ENCODE assay signal across 9 cellular contexts in the genomic region with DNA sequence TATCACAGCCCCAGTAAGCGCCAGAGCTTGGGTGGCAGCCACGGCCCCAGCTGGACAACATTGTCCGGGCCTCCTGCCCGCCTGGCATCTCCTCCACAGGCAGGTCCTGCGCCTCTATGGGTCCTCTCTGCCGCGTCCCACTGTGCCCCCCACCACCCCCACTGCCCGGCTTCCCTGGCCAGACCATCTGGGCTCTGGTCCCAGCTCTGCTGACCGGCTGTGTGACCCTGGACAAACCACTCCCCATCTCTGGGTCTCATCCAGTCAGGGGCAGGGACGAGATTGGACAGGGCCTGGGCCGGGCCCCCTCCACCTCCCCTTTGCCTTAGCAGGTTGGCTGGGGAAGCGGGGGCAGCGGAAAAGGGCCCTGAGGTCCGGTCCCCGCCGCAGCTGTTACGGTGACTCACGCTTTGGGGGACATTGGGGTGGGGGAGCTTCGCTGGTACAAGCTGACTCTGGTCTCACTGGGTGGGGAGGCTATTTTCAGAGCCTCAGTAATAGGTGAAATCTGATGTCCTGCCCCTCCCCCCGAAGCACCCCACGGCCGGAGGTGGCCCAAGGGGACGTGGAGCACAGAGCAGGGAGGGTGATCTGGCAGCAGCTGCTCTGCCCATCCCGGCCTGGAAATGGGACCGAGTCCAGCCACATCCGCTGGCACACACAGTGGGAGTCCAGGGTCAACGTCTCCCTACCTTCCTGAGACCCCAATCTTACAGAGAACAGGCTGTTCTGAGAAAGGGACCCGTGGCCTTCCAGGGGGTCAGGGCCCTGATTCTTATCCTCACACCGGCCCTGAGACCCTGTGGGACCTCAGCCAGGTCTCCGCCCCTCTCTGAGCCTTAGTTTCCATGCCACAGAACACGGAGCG. TPM values are rescaled to one million over a fixed set of nuclear protein-coding genes. Genes with fewer than 3 reads are reported as not detected.
A peak's percentile ranks its signal among the peaks of the same experiment; 100 is the strongest.
DNase-seq lines count a peak whose midpoint lies in the region; ATAC-seq and TF ChIP-seq lines count a peak whose summit lies in the region.
"Had no signal": no experiment of that assay in that cellular context is flagged by ENCODE, and none has a peak within 500 bp of the region (broad histone marks: within the 10 kb centered on the region; RNA-seq: fewer than 3 reads in every experiment).

No MANE protein-coding gene starts in this region.

- H3K4me1 ChIP-seq in colonic mucosa (no peaks in the 10 kb centered on the region), skeletal muscle satellite cell (ENCODE audit: control insufficient read depth, insufficient read depth, low read length) (peaks cover 38% of the 10 kb centered on the region)

- intact Hi-C loops in colonic mucosa (cut with DNase I): no loop called here

- H3K4me2 ChIP-seq in skeletal muscle satellite cell (ENCODE audit: low read length): peak overlapping the region; percentile 77

- H3K27ac ChIP-seq in colonic mucosa (peak overlapping the region; percentile 48), layer of hippocampus (ENCODE audit: low read depth, low read length) (peak overlapping the region; percentile 90)

- H3K4me3 ChIP-seq in H7 (ENCODE audit: insufficient read depth, low read depth, low read length) (no peak overlapping the region), colonic mucosa (no peak overlapping the region), skeletal muscle satellite cell (ENCODE audit: low read length) (peak overlapping the region; percentile 53)

- H3K9ac ChIP-seq in colonic mucosa (ENCODE audit: low read depth in 2 of 2, low read length in 2 of 2): peak overlapping the region; percentile 34 to 61
- H3K9ac ChIP-seq in skeletal muscle satellite cell (ENCODE audit: low read depth, low read length): peak overlapping the region; percentile 73

- DNase-seq in H7 (peak; percentile 58), colonic mucosa (peak; percentile 57), Kasumi-1 (lab: John Stamatoyannopoulos, UW) (no peak), NCI-H2081 (lab: John Stamatoyannopoulos, UW) (no peak)
- DNase-seq: DMS79 had no signal

- ATAC-seq in GM21360 (IDR thresholded peaks at IDR 0.05; ENCODE audit: unreplicated experiment): no peak
- ATAC-seq in HG03108 (IDR thresholded peaks at IDR 0.05; ENCODE audit: unreplicated experiment): no peak

- H3K9me3 ChIP-seq in colonic mucosa: no peaks in the 10 kb centered on the region
- H3K9me3 ChIP-seq in skeletal muscle satellite cell (replicated peaks; ENCODE audit: low read length): no peaks in the 10 kb centered on the region

- H3K36me3 ChIP-seq in H7 (replicated peaks; ENCODE audit: control insufficient read depth, insufficient read depth, low read length) (no peaks in the 10 kb centered on the region), colonic mucosa (no peaks in the 10 kb centered on the region), skeletal muscle satellite cell (ENCODE audit: insufficient read depth, low read length) (no peaks in the 10 kb centered on the region)

- TF ChIP-seq CTCF in colonic mucosa (IDR thresholded peaks at IDR 0.05): no peak

- H3K27me3 ChIP-seq in H7 (ENCODE audit: control insufficient read depth, insufficient read depth, low read length) (peaks cover 25% of the 10 kb centered on the region), colonic mucosa (no peaks in the 10 kb centered on the region), layer of hippocampus (ENCODE audit: control insufficient read depth, insufficient read depth, low read length) (no peaks in the 10 kb centered on the region), skeletal muscle satellite cell (ENCODE audit: control insufficient read depth, insufficient read depth, low read length) (no peaks in the 10 kb centered on the region)

RNA-seq across cellular contexts. Expression of a gene that starts 9.1 kb away (rescaled TPM):
- 1.7 and 2.2 TPM in 2 replicates for total RNA-seq in H7 (2014; rRNA removed; shearing (Covaris generic))
- 10 to 100 TPM; 42.0 to 71.3 TPM for total RNA-seq in colonic mucosa
- 72.1 and 73.3 TPM in 2 replicates for total RNA-seq in skeletal muscle satellite cell (2012; rRNA removed)

Comparison
In these comparisons a context has a peak if more than half of its experiments do, and no peak if none do; other contexts are left out.
1. DNase-seq: peak in H7 (single experiment) and colonic mucosa (single experiment); none in Kasumi-1 (0 of 2) and NCI-H2081 (0 of 2).
2. RNA of a gene that starts 9.1 kb away (total RNA-seq): 42.0 to 71.3 TPM in colonic mucosa; 1.7 to 2.2 TPM in H7; every median in the first group is over 10 times any median in the second.